In genomic region chr22:26170795-26171194, GRCh38 we compare ENCODE assay signal across 1 cellular context.
A peak's percentile ranks its signal among the peaks of the same experiment; 100 is the strongest.
TF ChIP-seq lines count a peak whose summit lies in the region.

No MANE protein-coding gene starts in this region.

TF ChIP-seq in WTC11, 78 proteins besides CTCF, POLR2A, EP300 and RAD21 (continued from another document and continues in another):
- TF ChIP-seq, protein P1, sequence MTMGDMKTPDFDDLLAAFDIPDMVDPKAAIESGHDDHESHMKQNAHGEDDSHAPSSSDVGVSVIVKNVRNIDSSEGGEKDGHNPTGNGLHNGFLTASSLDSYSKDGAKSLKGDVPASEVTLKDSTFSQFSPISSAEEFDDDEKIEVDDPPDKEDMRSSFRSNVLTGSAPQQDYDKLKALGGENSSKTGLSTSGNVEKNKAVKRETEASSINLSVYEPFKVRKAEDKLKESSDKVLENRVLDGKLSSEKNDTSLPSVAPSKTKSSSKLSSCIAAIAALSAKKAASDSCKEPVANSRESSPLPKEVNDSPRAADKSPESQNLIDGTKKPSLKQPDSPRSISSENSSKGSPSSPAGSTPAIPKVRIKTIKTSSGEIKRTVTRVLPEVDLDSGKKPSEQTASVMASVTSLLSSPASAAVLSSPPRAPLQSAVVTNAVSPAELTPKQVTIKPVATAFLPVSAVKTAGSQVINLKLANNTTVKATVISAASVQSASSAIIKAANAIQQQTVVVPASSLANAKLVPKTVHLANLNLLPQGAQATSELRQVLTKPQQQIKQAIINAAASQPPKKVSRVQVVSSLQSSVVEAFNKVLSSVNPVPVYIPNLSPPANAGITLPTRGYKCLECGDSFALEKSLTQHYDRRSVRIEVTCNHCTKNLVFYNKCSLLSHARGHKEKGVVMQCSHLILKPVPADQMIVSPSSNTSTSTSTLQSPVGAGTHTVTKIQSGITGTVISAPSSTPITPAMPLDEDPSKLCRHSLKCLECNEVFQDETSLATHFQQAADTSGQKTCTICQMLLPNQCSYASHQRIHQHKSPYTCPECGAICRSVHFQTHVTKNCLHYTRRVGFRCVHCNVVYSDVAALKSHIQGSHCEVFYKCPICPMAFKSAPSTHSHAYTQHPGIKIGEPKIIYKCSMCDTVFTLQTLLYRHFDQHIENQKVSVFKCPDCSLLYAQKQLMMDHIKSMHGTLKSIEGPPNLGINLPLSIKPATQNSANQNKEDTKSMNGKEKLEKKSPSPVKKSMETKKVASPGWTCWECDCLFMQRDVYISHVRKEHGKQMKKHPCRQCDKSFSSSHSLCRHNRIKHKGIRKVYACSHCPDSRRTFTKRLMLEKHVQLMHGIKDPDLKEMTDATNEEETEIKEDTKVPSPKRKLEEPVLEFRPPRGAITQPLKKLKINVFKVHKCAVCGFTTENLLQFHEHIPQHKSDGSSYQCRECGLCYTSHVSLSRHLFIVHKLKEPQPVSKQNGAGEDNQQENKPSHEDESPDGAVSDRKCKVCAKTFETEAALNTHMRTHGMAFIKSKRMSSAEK (CRISPR knock-in tag; IDR thresholded peaks at IDR 0.05; ENCODE audit: borderline replicate concordance): no peak
- TF ChIP-seq SP1 (CRISPR knock-in tag; conservative IDR thresholded peaks at IDR 0.05) (no peak), GTF2I (CRISPR knock-in tag; conservative IDR thresholded peaks at IDR 0.05) (no peak), ZSCAN18 (CRISPR knock-in tag; IDR thresholded peaks at IDR 0.05) (no peak), CBFB (CRISPR knock-in tag; IDR thresholded peaks at IDR 0.05; ENCODE audit: low read depth) (no peak), SMAD3 (CRISPR knock-in tag; IDR thresholded peaks at IDR 0.05; ENCODE audit: borderline replicate concordance) (peak; percentile 83; the same call in 1 of the 2 replicates), ZNF138 (CRISPR knock-in tag; conservative IDR thresholded peaks at IDR 0.05) (no peak), FOXP1 (CRISPR knock-in tag; IDR thresholded peaks at IDR 0.05; ENCODE audit: borderline replicate concordance) (peak; percentile 75; the same call in 1 of the 2 replicates), MXD4 (CRISPR knock-in tag; IDR thresholded peaks at IDR 0.05; ENCODE audit: borderline replicate concordance) (no peak), SOX15 (CRISPR knock-in tag; IDR thresholded peaks at IDR 0.05) (no peak), JAZF1 (CRISPR knock-in tag; IDR thresholded peaks at IDR 0.05) (no peak), ZNF512 (CRISPR knock-in tag; IDR thresholded peaks at IDR 0.05; ENCODE audit: borderline replicate concordance) (no peak), FOXK1 (CRISPR knock-in tag; IDR thresholded peaks at IDR 0.05) (no peak), GRHL2 (CRISPR knock-in tag; IDR thresholded peaks at IDR 0.05; ENCODE audit: insufficient replicate concordance, severe bottlenecking) (no peak), NR2C2 (CRISPR knock-in tag; IDR thresholded peaks at IDR 0.05) (no peak), CREM (CRISPR knock-in tag; IDR thresholded peaks at IDR 0.05) (peak; percentile 27; the same call in 1 of the 2 replicates), ZNF317 (CRISPR knock-in tag; IDR thresholded peaks at IDR 0.05; ENCODE audit: borderline replicate concordance, low read depth) (no peak), ZNF423 (CRISPR knock-in tag; IDR thresholded peaks at IDR 0.05) (0 out of 2 replicates have a peak, but pooled peaks have one; percentile 39), ZNF671 (CRISPR knock-in tag; IDR thresholded peaks at IDR 0.05) (no peak), ZNF232 (CRISPR knock-in tag; IDR thresholded peaks at IDR 0.05) (peak; percentile 95), NFYB (CRISPR knock-in tag; conservative IDR thresholded peaks at IDR 0.05; ENCODE audit: low read depth) (0 out of 2 replicates have a peak, but pooled peaks have one; percentile 29), ZNF416 (CRISPR knock-in tag; IDR thresholded peaks at IDR 0.05) (no peak), MYBL2 (CRISPR knock-in tag; IDR thresholded peaks at IDR 0.05) (no peak), JUN (CRISPR knock-in tag; IDR thresholded peaks at IDR 0.05) (peak; percentile 89), OVOL2 (CRISPR knock-in tag; IDR thresholded peaks at IDR 0.05; ENCODE audit: borderline replicate concordance) (no peak)
- TF ChIP-seq, protein P2, sequence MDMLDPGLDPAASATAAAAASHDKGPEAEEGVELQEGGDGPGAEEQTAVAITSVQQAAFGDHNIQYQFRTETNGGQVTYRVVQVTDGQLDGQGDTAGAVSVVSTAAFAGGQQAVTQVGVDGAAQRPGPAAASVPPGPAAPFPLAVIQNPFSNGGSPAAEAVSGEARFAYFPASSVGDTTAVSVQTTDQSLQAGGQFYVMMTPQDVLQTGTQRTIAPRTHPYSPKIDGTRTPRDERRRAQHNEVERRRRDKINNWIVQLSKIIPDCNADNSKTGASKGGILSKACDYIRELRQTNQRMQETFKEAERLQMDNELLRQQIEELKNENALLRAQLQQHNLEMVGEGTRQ (CRISPR knock-in tag; IDR thresholded peaks at IDR 0.05): no peak
- TF ChIP-seq, protein P3, sequence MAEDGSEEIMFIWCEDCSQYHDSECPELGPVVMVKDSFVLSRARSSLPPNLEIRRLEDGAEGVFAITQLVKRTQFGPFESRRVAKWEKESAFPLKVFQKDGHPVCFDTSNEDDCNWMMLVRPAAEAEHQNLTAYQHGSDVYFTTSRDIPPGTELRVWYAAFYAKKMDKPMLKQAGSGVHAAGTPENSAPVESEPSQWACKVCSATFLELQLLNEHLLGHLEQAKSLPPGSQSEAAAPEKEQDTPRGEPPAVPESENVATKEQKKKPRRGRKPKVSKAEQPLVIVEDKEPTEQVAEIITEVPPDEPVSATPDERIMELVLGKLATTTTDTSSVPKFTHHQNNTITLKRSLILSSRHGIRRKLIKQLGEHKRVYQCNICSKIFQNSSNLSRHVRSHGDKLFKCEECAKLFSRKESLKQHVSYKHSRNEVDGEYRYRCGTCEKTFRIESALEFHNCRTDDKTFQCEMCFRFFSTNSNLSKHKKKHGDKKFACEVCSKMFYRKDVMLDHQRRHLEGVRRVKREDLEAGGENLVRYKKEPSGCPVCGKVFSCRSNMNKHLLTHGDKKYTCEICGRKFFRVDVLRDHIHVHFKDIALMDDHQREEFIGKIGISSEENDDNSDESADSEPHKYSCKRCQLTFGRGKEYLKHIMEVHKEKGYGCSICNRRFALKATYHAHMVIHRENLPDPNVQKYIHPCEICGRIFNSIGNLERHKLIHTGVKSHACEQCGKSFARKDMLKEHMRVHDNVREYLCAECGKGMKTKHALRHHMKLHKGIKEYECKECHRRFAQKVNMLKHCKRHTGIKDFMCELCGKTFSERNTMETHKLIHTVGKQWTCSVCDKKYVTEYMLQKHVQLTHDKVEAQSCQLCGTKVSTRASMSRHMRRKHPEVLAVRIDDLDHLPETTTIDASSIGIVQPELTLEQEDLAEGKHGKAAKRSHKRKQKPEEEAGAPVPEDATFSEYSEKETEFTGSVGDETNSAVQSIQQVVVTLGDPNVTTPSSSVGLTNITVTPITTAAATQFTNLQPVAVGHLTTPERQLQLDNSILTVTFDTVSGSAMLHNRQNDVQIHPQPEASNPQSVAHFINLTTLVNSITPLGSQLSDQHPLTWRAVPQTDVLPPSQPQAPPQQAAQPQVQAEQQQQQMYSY (CRISPR knock-in tag; IDR thresholded peaks at IDR 0.05): no peak
- TF ChIP-seq, protein P4, sequence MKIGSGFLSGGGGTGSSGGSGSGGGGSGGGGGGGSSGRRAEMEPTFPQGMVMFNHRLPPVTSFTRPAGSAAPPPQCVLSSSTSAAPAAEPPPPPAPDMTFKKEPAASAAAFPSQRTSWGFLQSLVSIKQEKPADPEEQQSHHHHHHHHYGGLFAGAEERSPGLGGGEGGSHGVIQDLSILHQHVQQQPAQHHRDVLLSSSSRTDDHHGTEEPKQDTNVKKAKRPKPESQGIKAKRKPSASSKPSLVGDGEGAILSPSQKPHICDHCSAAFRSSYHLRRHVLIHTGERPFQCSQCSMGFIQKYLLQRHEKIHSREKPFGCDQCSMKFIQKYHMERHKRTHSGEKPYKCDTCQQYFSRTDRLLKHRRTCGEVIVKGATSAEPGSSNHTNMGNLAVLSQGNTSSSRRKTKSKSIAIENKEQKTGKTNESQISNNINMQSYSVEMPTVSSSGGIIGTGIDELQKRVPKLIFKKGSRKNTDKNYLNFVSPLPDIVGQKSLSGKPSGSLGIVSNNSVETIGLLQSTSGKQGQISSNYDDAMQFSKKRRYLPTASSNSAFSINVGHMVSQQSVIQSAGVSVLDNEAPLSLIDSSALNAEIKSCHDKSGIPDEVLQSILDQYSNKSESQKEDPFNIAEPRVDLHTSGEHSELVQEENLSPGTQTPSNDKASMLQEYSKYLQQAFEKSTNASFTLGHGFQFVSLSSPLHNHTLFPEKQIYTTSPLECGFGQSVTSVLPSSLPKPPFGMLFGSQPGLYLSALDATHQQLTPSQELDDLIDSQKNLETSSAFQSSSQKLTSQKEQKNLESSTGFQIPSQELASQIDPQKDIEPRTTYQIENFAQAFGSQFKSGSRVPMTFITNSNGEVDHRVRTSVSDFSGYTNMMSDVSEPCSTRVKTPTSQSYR (CRISPR knock-in tag; IDR thresholded peaks at IDR 0.05): peak; percentile 56; the same call in 1 of the 2 replicates
- TF ChIP-seq, protein P5, sequence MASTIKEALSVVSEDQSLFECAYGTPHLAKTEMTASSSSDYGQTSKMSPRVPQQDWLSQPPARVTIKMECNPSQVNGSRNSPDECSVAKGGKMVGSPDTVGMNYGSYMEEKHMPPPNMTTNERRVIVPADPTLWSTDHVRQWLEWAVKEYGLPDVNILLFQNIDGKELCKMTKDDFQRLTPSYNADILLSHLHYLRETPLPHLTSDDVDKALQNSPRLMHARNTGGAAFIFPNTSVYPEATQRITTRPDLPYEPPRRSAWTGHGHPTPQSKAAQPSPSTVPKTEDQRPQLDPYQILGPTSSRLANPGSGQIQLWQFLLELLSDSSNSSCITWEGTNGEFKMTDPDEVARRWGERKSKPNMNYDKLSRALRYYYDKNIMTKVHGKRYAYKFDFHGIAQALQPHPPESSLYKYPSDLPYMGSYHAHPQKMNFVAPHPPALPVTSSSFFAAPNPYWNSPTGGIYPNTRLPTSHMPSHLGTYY (CRISPR knock-in tag; IDR thresholded peaks at IDR 0.05): no peak
- TF ChIP-seq, protein P6, sequence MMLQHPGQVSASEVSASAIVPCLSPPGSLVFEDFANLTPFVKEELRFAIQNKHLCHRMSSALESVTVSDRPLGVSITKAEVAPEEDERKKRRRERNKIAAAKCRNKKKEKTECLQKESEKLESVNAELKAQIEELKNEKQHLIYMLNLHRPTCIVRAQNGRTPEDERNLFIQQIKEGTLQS (CRISPR knock-in tag; conservative IDR thresholded peaks at IDR 0.05): no peak
- TF ChIP-seq, protein P7, sequence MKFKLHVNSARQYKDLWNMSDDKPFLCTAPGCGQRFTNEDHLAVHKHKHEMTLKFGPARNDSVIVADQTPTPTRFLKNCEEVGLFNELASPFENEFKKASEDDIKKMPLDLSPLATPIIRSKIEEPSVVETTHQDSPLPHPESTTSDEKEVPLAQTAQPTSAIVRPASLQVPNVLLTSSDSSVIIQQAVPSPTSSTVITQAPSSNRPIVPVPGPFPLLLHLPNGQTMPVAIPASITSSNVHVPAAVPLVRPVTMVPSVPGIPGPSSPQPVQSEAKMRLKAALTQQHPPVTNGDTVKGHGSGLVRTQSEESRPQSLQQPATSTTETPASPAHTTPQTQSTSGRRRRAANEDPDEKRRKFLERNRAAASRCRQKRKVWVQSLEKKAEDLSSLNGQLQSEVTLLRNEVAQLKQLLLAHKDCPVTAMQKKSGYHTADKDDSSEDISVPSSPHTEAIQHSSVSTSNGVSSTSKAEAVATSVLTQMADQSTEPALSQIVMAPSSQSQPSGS (CRISPR knock-in tag; IDR thresholded peaks at IDR 0.05; ENCODE audit: borderline replicate concordance, low read depth): no peak
- TF ChIP-seq, protein P8, sequence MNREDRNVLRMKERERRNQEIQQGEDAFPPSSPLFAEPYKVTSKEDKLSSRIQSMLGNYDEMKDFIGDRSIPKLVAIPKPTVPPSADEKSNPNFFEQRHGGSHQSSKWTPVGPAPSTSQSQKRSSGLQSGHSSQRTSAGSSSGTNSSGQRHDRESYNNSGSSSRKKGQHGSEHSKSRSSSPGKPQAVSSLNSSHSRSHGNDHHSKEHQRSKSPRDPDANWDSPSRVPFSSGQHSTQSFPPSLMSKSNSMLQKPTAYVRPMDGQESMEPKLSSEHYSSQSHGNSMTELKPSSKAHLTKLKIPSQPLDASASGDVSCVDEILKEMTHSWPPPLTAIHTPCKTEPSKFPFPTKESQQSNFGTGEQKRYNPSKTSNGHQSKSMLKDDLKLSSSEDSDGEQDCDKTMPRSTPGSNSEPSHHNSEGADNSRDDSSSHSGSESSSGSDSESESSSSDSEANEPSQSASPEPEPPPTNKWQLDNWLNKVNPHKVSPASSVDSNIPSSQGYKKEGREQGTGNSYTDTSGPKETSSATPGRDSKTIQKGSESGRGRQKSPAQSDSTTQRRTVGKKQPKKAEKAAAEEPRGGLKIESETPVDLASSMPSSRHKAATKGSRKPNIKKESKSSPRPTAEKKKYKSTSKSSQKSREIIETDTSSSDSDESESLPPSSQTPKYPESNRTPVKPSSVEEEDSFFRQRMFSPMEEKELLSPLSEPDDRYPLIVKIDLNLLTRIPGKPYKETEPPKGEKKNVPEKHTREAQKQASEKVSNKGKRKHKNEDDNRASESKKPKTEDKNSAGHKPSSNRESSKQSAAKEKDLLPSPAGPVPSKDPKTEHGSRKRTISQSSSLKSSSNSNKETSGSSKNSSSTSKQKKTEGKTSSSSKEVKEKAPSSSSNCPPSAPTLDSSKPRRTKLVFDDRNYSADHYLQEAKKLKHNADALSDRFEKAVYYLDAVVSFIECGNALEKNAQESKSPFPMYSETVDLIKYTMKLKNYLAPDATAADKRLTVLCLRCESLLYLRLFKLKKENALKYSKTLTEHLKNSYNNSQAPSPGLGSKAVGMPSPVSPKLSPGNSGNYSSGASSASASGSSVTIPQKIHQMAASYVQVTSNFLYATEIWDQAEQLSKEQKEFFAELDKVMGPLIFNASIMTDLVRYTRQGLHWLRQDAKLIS (CRISPR knock-in tag; IDR thresholded peaks at IDR 0.05; ENCODE audit: borderline replicate concordance): no peak
